Comparison of ENCODE assay signal across 8 cellular contexts in the genomic region with DNA sequence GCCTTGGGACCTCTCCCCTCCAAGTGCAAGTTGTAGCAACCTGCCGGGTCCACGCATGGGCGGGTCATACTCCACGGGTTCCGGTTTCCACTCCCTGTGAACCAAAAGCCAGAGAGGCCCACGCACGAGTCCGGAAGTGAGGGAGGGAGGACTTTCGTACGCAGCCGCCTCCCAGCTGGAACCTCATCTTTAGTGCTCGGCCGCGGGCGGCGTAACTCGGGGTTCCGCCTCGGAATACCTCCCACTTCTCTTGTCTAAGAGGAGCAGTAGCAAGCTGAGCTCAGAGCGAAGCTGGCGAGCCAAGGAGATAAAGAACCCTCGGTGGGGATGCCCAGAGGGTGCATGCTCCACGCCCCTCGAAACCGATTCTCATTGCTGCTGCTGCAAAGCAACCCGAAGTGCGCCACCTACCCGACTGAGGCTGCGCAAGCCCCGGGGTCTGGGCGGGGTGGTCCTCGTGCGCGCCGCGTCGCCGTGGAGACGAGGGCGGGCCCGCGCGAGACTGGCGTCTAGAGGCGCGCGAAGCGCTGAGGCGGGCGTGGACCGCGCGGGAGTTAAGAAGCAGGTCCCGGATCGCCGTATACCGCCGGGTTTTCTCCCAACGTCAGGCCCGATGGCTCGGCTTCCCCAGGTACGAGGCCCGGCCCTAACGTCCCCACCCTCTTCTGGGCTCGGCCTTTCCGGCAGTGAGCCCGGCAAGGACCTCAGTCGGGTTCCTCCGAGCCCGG. TPM values are rescaled to one million over a fixed set of nuclear protein-coding genes. Genes with fewer than 3 reads are reported as not detected.
DNase-seq lines count a peak whose midpoint lies in the region; ATAC-seq and TF ChIP-seq lines count a peak whose summit lies in the region.

A gene with protein sequence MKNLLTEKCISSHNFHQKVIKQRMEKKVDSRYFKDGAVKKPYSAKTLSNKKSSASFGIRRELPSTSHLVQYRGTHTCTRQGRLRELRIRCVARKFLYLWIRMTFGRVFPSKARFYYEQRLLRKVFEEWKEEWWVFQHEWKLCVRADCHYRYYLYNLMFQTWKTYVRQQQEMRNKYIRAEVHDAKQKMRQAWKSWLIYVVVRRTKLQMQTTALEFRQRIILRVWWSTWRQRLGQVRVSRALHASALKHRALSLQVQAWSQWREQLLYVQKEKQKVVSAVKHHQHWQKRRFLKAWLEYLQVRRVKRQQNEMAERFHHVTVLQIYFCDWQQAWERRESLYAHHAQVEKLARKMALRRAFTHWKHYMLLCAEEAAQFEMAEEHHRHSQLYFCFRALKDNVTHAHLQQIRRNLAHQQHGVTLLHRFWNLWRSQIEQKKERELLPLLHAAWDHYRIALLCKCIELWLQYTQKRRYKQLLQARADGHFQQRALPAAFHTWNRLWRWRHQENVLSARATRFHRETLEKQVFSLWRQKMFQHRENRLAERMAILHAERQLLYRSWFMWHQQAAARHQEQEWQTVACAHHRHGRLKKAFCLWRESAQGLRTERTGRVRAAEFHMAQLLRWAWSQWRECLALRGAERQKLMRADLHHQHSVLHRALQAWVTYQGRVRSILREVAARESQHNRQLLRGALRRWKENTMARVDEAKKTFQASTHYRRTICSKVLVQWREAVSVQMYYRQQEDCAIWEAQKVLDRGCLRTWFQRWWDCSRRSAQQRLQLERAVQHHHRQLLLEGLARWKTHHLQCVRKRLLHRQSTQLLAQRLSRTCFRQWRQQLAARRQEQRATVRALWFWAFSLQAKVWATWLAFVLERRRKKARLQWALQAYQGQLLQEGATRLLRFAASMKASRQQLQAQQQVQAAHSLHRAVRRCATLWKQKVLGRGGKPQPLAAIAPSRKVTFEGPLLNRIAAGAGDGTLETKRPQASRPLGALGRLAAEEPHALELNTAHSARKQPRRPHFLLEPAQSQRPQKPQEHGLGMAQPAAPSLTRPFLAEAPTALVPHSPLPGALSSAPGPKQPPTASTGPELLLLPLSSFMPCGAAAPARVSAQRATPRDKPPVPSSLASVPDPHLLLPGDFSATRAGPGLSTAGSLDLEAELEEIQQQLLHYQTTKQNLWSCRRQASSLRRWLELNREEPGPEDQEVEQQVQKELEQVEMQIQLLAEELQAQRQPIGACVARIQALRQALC (plus strand): TSS at position 530 of the 728 bp plus-strand sequence. CDS start 11,749 bp downstream, outside the sequence.

- H3K36me3 ChIP-seq in thymus (ENCODE audit: control insufficient read depth, insufficient read depth), result no peaks in the 10 kb centered on the region

- DNase-seq in GM10266 (ENCODE audit: extremely low spot score), result peak; percentile 91
- peak; percentile 85 for DNase-seq in NCI-H1048 (lab: John Stamatoyannopoulos, UW)
- peak; percentile 73 for DNase-seq in SKM-1 (lab: John Stamatoyannopoulos, UW; ENCODE audit: unreplicated experiment)
- peak; percentile 94 for DNase-seq in glutamatergic neuron
- peak; percentile 97 for DNase-seq in osteocyte (ENCODE audit: extremely low spot score, unreplicated experiment)

- H3K4me3 Mint-ChIP-seq in activated naive CD8-positive, alpha-beta T cell, result peak within 1 kb of the TSS; percentile 97
- H3K4me3 Mint-ChIP-seq in glutamatergic neuron (ENCODE audit: unreplicated experiment), result peak within 1 kb of the TSS; percentile 91
- H3K4me3 Mint-ChIP-seq in osteocyte (ENCODE audit: unreplicated experiment), result peak within 1 kb of the TSS; percentile 93

- H3K27ac ChIP-seq in thymus (ENCODE audit: low read depth), result peak within 1 kb of the TSS; percentile 87

- no peaks in the 10 kb centered on the region for H3K9me3 ChIP-seq in thymus (ENCODE audit: control insufficient read depth)

- under 1% methylated on average over 70 of the region's 70 CpGs for WGBS in thymus

- no peaks in the 10 kb centered on the region for H3K9me3 Mint-ChIP-seq in activated naive CD8-positive, alpha-beta T cell (ENCODE audit: low read depth)
- H3K9me3 Mint-ChIP-seq in glutamatergic neuron (ENCODE audit: unreplicated experiment) (peaks cover 6% of the 10 kb centered on the region), osteocyte (ENCODE audit: unreplicated experiment) (no peaks in the 10 kb centered on the region)

- peak within 1 kb of the TSS; percentile 97 for H3K27ac Mint-ChIP-seq in activated naive CD8-positive, alpha-beta T cell
- peak within 1 kb of the TSS; percentile 33 for H3K27ac Mint-ChIP-seq in glutamatergic neuron (ENCODE audit: unreplicated experiment)
- peak within 1 kb of the TSS; percentile 88 for H3K27ac Mint-ChIP-seq in osteocyte (ENCODE audit: unreplicated experiment)

- peaks cover 2% of the 10 kb centered on the region for H3K36me3 Mint-ChIP-seq in activated naive CD8-positive, alpha-beta T cell
- H3K36me3 Mint-ChIP-seq in glutamatergic neuron (ENCODE audit: unreplicated experiment) (peaks cover 6% of the 10 kb centered on the region), osteocyte (ENCODE audit: unreplicated experiment) (no peaks in the 10 kb centered on the region)

- H3K4me3 ChIP-seq in thymus (ENCODE audit: low read length), result peak within 1 kb of the TSS; percentile 62

- peaks cover 42% of the 10 kb centered on the region for H3K4me1 Mint-ChIP-seq in activated naive CD8-positive, alpha-beta T cell (ENCODE audit: low read depth)
- no peaks in the 10 kb centered on the region for H3K4me1 Mint-ChIP-seq in glutamatergic neuron (ENCODE audit: low read depth, unreplicated experiment)
- H3K4me1 Mint-ChIP-seq in osteocyte (ENCODE audit: unreplicated experiment), result peaks cover 22% of the 10 kb centered on the region

- no peaks in the 10 kb centered on the region for H3K27me3 Mint-ChIP-seq in activated naive CD8-positive, alpha-beta T cell
- H3K27me3 Mint-ChIP-seq in glutamatergic neuron (ENCODE audit: unreplicated experiment), result peaks cover 2% of the 10 kb centered on the region
- H3K27me3 Mint-ChIP-seq in osteocyte (ENCODE audit: unreplicated experiment), result no peaks in the 10 kb centered on the region

- H3K27me3 ChIP-seq in thymus (ENCODE audit: control insufficient read depth, insufficient read depth), result no peaks in the 10 kb centered on the region

- peaks cover 6% of the 10 kb centered on the region for H3K4me1 ChIP-seq in thymus (ENCODE audit: control insufficient read depth, insufficient read depth, low read length)

- peak; percentile 46 for TF ChIP-seq CTCF in GM10266 (IDR thresholded peaks at IDR 0.05; ENCODE audit: control insufficient read depth, insufficient read depth, low read depth, missing control alignments)
- TF ChIP-seq CTCF in glutamatergic neuron (IDR thresholded peaks at IDR 0.05; ENCODE audit: partially characterized antibody, unreplicated experiment), result peak; percentile 30
- TF ChIP-seq CTCF in osteocyte (IDR thresholded peaks at IDR 0.05), result peak; percentile 39

- ATAC-seq in HG02588 (IDR thresholded peaks at IDR 0.05; ENCODE audit: unreplicated experiment), result peak; percentile 80

RNA-seq across cellular contexts. Expression of the gene that starts here (rescaled TPM):
- total RNA-seq in glutamatergic neuron (ENCODE audit: unreplicated experiment) (48.7 TPM), osteocyte (39.5 and 40.6 TPM in 2 replicates)
- polyA plus RNA-seq in thymus, result 116 TPM

Comparison
In these comparisons a context has a peak if more than half of its experiments do, and no peak if none do; other contexts are left out.
1. Peak in every context shown above with its lines: DNase-seq, ATAC-seq, H3K4me3 ChIP-seq and H3K27ac ChIP-seq.
2. H3K27ac Mint-ChIP-seq: peak in every context shown above with its lines; median percentile 97 in activated naive CD8-positive, alpha-beta T cell; 88 in osteocyte; 33 in glutamatergic neuron.